20 cellular contexts compared by ENCODE assay signal in the genomic region with DNA sequence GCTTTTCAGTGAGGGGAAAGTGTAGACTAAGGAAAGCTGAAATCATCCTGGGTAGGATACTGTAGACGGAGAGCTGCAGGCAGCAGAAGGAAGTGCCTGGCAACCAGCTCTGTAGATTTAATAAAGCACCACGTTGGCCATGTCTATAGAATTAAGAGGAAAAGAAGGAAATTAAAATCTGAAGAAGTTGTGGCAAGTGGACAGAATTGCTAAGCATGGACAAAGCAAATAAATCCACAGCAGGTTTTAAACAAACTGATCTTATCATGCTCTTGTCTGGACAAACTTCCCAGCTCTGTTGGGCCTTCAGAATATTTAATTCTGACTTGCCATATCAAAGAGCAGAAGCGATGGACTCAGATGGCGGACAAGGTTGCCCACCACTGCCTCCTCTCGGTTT.
"Had no signal": no experiment of that assay in that cellular context is flagged by ENCODE, and none has a peak within 500 bp of the region (broad histone marks: within the 10 kb centered on the region; RNA-seq: fewer than 3 reads in every experiment).

No MANE protein-coding gene starts in this region.

- H3K27me3 Mint-ChIP-seq: naive thymus-derived CD4-positive, alpha-beta T cell; stimulated activated memory B cell treated with anti-CD40 and anti-IgM and Interleukin-4, amounts not matched to agents 10 μg/mL and 1 μg/mL and 100 μg/mL, for 72 hours; stimulated activated naive CD8-positive, alpha-beta T cell treated with anti-CD3 and anti-CD28 coated beads, Interleukin-15, Interleukin-2, amounts not matched to agents 100 ng/mL and 50 ng/mL, for 24 hours had no signal

- DNase-seq: esophagus squamous epithelium; immature natural killer cell; kidney; left cardiac atrium; left ventricle myocardium superior; mesendoderm; naive thymus-derived CD4-positive, alpha-beta T cell; nephron progenitor cell; posterior cingulate gyrus; spleen; stimulated activated CD4-positive, alpha-beta T cell treated with anti-CD3 and anti-CD28 coated beads, Interleukin-15, amount 100 ng/mL, for 24 hours; stimulated activated CD4-positive, alpha-beta T cell treated with anti-CD3 and anti-CD28 coated beads, Interleukin-1b, Interleukin-23, amount 100 ng/mL, for 48 hours; stimulated activated CD4-positive, alpha-beta T cell treated with anti-CD3 and anti-CD28 coated beads, Interleukin-4, amount 100 ng/mL, for 24 hours; testis; transverse colon had no signal

- H3K9me3 ChIP-seq: esophagus squamous epithelium, gastroesophageal sphincter, spleen, testis, transverse colon had no signal

- H3K4me1 ChIP-seq: transverse colon had no signal

- H3K4me3 Mint-ChIP-seq: immature natural killer cell; naive thymus-derived CD4-positive, alpha-beta T cell; nephron progenitor cell; stimulated activated memory B cell treated with anti-CD40 and anti-IgM and Interleukin-4, amounts not matched to agents 10 μg/mL and 1 μg/mL and 100 μg/mL, for 72 hours; stimulated activated naive CD8-positive, alpha-beta T cell treated with anti-CD3 and anti-CD28 coated beads, Interleukin-15, Interleukin-2, amounts not matched to agents 100 ng/mL and 50 ng/mL, for 24 hours had no signal

- H3K27ac Mint-ChIP-seq: stimulated activated memory B cell treated with anti-CD40 and anti-IgM and Interleukin-4, amounts not matched to agents 10 μg/mL and 1 μg/mL and 100 μg/mL, for 72 hours; stimulated activated naive CD8-positive, alpha-beta T cell treated with anti-CD3 and anti-CD28 coated beads, Interleukin-15, Interleukin-2, amounts not matched to agents 100 ng/mL and 50 ng/mL, for 24 hours had no signal

- H3K9me3 Mint-ChIP-seq: immature natural killer cell; naive thymus-derived CD4-positive, alpha-beta T cell; nephron progenitor cell; stimulated activated memory B cell treated with anti-CD40 and anti-IgM and Interleukin-4, amounts not matched to agents 10 μg/mL and 1 μg/mL and 100 μg/mL, for 72 hours; stimulated activated naive CD8-positive, alpha-beta T cell treated with anti-CD3 and anti-CD28 coated beads, Interleukin-15, Interleukin-2, amounts not matched to agents 100 ng/mL and 50 ng/mL, for 24 hours had no signal

- H3K36me3 ChIP-seq: esophagus squamous epithelium, gastroesophageal sphincter, spleen, transverse colon had no signal

- ATAC-seq: gastroesophageal sphincter; left cardiac atrium; left ventricle myocardium superior; naive thymus-derived CD4-positive, alpha-beta T cell; sciatic nerve; stimulated activated memory B cell treated with anti-CD40 and anti-IgM and Interleukin-4, amounts not matched to agents 10 μg/mL and 1 μg/mL and 100 μg/mL, for 72 hours had no signal

- H3K27ac ChIP-seq: esophagus squamous epithelium, gastroesophageal sphincter, spleen, testis, transverse colon had no signal

- H3K4me3 ChIP-seq: esophagus squamous epithelium, gastroesophageal sphincter, lung, spleen, testis, transverse colon had no signal

- H3K36me3 Mint-ChIP-seq: immature natural killer cell; stimulated activated memory B cell treated with anti-CD40 and anti-IgM and Interleukin-4, amounts not matched to agents 10 μg/mL and 1 μg/mL and 100 μg/mL, for 72 hours had no signal

- H3K4me1 Mint-ChIP-seq: stimulated activated memory B cell treated with anti-CD40 and anti-IgM and Interleukin-4, amounts not matched to agents 10 μg/mL and 1 μg/mL and 100 μg/mL, for 72 hours had no signal

- H3K27me3 ChIP-seq: esophagus squamous epithelium, gastroesophageal sphincter, spleen, testis, transverse colon had no signal
